Comparison of ENCODE assay signal across 8 cellular contexts in genomic region chr16:58684354-58685083, GRCh38. TPM values are rescaled to one million over a fixed set of nuclear protein-coding genes. Genes with fewer than 3 reads are reported as not detected.
DNase-seq lines count a peak whose midpoint lies in the region; ATAC-seq and TF ChIP-seq lines count a peak whose summit lies in the region.

Gene SLC38A7, minus strand, starts transcription at chr16:58684770. Its CDS starts 4,644 bp downstream, at chr16:58680126.

- H3K9me3 ChIP-seq in HUES64 (ENCODE audit: insufficient read depth, low read depth, low read length) (no peaks in the 10 kb centered on the region), RWPE2 (ENCODE audit: severe bottlenecking) (no peaks in the 10 kb centered on the region)

- no peak for TF ChIP-seq CTCF in RWPE2 (IDR thresholded peaks at IDR 0.05; ENCODE audit: poor library complexity, severe bottlenecking)
- no peak for TF ChIP-seq CTCF in nephron progenitor cell (IDR thresholded peaks at IDR 0.05)

- H3K4me1 ChIP-seq in HUES64 (ENCODE audit: insufficient read depth, low read length) (no peaks in the 10 kb centered on the region), RWPE2 (ENCODE audit: insufficient read depth, poor library complexity, severe bottlenecking) (no peaks in the 10 kb centered on the region)

- H3K4me1 Mint-ChIP-seq in nephron progenitor cell: peaks cover 18% of the 10 kb centered on the region
- H3K4me1 Mint-ChIP-seq in stimulated activated naive CD8-positive, alpha-beta T cell treated with anti-CD3 and anti-CD28 coated beads, Interleukin-15, Interleukin-2, amounts not matched to agents 100 ng/mL and 50 ng/mL, for 24 hours (ENCODE audit: low read depth): peaks cover 21% of the 10 kb centered on the region

- H3K27ac ChIP-seq in HUES64 (ENCODE audit: low read depth, low read length) (no peak within 1 kb of the TSS; the same call in 1 of the 2 replicates), RWPE2 (ENCODE audit: poor library complexity, severe bottlenecking) (no peak within 1 kb of the TSS)

- peaks cover 27% of the 10 kb centered on the region for H3K27me3 Mint-ChIP-seq in nephron progenitor cell (ENCODE audit: low read depth, poor library complexity)
- peaks cover under 1% of the 10 kb centered on the region for H3K27me3 Mint-ChIP-seq in stimulated activated naive CD8-positive, alpha-beta T cell treated with anti-CD3 and anti-CD28 coated beads, Interleukin-15, Interleukin-2, amounts not matched to agents 100 ng/mL and 50 ng/mL, for 24 hours

- H3K36me3 ChIP-seq in HUES64 (ENCODE audit: insufficient read depth, low read length) (peaks cover 9% of the 10 kb centered on the region), RWPE2 (ENCODE audit: low read depth) (0 out of 2 replicates have a peak, but pooled peaks cover 1% of the 10 kb centered on the region)

- peak; percentile 98 for ATAC-seq in GM21515 (IDR thresholded peaks at IDR 0.05; ENCODE audit: unreplicated experiment)
- ATAC-seq in RWPE2 (ENCODE audit: low read depth): peak; percentile 95

- peak within 1 kb of the TSS; percentile 90 for H3K4me3 Mint-ChIP-seq in nephron progenitor cell
- peak within 1 kb of the TSS; percentile 88 for H3K4me3 Mint-ChIP-seq in stimulated activated naive CD8-positive, alpha-beta T cell treated with anti-CD3 and anti-CD28 coated beads, Interleukin-15, Interleukin-2, amounts not matched to agents 100 ng/mL and 50 ng/mL, for 24 hours

- no peaks in the 10 kb centered on the region for H3K27me3 ChIP-seq in HUES64 (ENCODE audit: insufficient read depth, low read length)
- H3K27me3 ChIP-seq in RWPE2 (ENCODE audit: insufficient read depth, poor library complexity, severe bottlenecking): no peaks in the 10 kb centered on the region

- 10% methylated on average over 41 of the region's 41 CpGs for WGBS in HUES64

- H3K4me3 ChIP-seq in HUES64 (ENCODE audit: low read length) (peak within 1 kb of the TSS; percentile 91), RWPE2 (ENCODE audit: severe bottlenecking) (peak within 1 kb of the TSS; percentile 65)

- no peaks in the 10 kb centered on the region for H3K9me3 Mint-ChIP-seq in nephron progenitor cell
- no peaks in the 10 kb centered on the region for H3K9me3 Mint-ChIP-seq in stimulated activated naive CD8-positive, alpha-beta T cell treated with anti-CD3 and anti-CD28 coated beads, Interleukin-15, Interleukin-2, amounts not matched to agents 100 ng/mL and 50 ng/mL, for 24 hours

- H3K36me3 Mint-ChIP-seq in nephron progenitor cell (ENCODE audit: low read depth): peaks cover 4% of the 10 kb centered on the region
- H3K36me3 Mint-ChIP-seq in stimulated activated naive CD8-positive, alpha-beta T cell treated with anti-CD3 and anti-CD28 coated beads, Interleukin-15, Interleukin-2, amounts not matched to agents 100 ng/mL and 50 ng/mL, for 24 hours (ENCODE audit: low read depth): no peaks in the 10 kb centered on the region

- H3K9ac ChIP-seq in HUES64 (ENCODE audit: low read depth, low read length): peak within 1 kb of the TSS; percentile 87

- peak; percentile 21 for DNase-seq in DMS153 treated with DMSO at 0.1 percent for 48 hours (lab: John Stamatoyannopoulos, UW; ENCODE audit: unreplicated experiment)
- peak; percentile 80 for DNase-seq in RWPE2 (ENCODE audit: low spot score)
- peak; percentile 51 for DNase-seq in activated effector memory CD4-positive, alpha-beta T cell treated with Interleukin-2 at 50 U/mL for 16 hours
- peak; percentile 59 for DNase-seq in fibroblast of the conjunctiva (ENCODE audit: low read depth)
- DNase-seq in nephron progenitor cell: peak; percentile 83

- peak within 1 kb of the TSS; percentile 29 for H3K27ac Mint-ChIP-seq in nephron progenitor cell
- peak within 1 kb of the TSS; percentile 65 for H3K27ac Mint-ChIP-seq in stimulated activated naive CD8-positive, alpha-beta T cell treated with anti-CD3 and anti-CD28 coated beads, Interleukin-15, Interleukin-2, amounts not matched to agents 100 ng/mL and 50 ng/mL, for 24 hours

RNA-seq across cellular contexts. Expression of gene SLC38A7, which starts in this region (rescaled TPM):
- polyA plus RNA-seq in HUES64 (2013, experiment 1 of 2): 17.3 TPM
- polyA plus RNA-seq in HUES64 (2013, experiment 2 of 2): 15.7 TPM

Comparison
In these comparisons a context has a peak if more than half of its experiments do, and no peak if none do; other contexts are left out.
1. DNase-seq: peak in every context shown above with its lines; median percentile 83 in nephron progenitor cell; 80 in RWPE2; 59 in fibroblast of the conjunctiva; 51 in activated effector memory CD4-positive, alpha-beta T cell treated with Interleukin-2 at 50 U/mL for 16 hours; 21 in DMS153 treated with DMSO at 0.1 percent for 48 hours.